Comparison of ENCODE assay signal across 1 cellular context in genomic region chr11:2382129-2382517, GRCh38.
TF ChIP-seq lines count a peak whose summit lies in the region.

No MANE protein-coding gene starts in this region.

TF ChIP-seq in IMR-90, 13 proteins besides CTCF, POLR2A, EP300 and RAD21 (continued from another document):
- TF ChIP-seq, protein P1, sequence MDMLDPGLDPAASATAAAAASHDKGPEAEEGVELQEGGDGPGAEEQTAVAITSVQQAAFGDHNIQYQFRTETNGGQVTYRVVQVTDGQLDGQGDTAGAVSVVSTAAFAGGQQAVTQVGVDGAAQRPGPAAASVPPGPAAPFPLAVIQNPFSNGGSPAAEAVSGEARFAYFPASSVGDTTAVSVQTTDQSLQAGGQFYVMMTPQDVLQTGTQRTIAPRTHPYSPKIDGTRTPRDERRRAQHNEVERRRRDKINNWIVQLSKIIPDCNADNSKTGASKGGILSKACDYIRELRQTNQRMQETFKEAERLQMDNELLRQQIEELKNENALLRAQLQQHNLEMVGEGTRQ (IDR thresholded peaks at IDR 0.05; ENCODE audit: low read depth, low read length), result no peak
- TF ChIP-seq RFX5 (IDR thresholded peaks at IDR 0.05; ENCODE audit: low read depth, low read length), result no peak
- no peak for TF ChIP-seq NFE2L2 (IDR thresholded peaks at IDR 0.05; ENCODE audit: low read depth, low read length)
- TF ChIP-seq BHLHE40 (IDR thresholded peaks at IDR 0.05; ENCODE audit: low read depth, low read length), result no peak
- TF ChIP-seq MAZ (IDR thresholded peaks at IDR 0.05; ENCODE audit: borderline replicate concordance, low read depth, low read length), result no peak
